20 cellular contexts compared by ENCODE assay signal in genomic region chr9:2725929-2726328, GRCh38. TPM values are rescaled to one million over a fixed set of nuclear protein-coding genes. Genes with fewer than 3 reads are reported as not detected.
DNase-seq lines count a peak whose midpoint lies in the region; ATAC-seq, FAIRE-seq and TF ChIP-seq lines count a peak whose summit lies in the region.
"Had no signal": no experiment of that assay in that cellular context is flagged by ENCODE, and none has a peak within 500 bp of the region (broad histone marks: within the 10 kb centered on the region; RNA-seq: fewer than 3 reads in every experiment).

No MANE protein-coding gene starts in this region.

- H3K9ac ChIP-seq in liver (ENCODE audit: low read depth in 1 of 2, low read length in 2 of 2) (no peak overlapping the region), HepG2 (ENCODE audit: insufficient read depth, low read depth, low read length) (no peak overlapping the region), smooth muscle cell (ENCODE audit: low read depth) (no peak overlapping the region)

- H2AFZ ChIP-seq in HepG2 (ENCODE audit: low read length) (no peak overlapping the region), smooth muscle cell (ENCODE audit: low read depth) (no peak overlapping the region)

- no peaks in the 10 kb centered on the region for H3K4me1 Mint-ChIP-seq in activated naive CD8-positive, alpha-beta T cell treated with anti-CD3 and anti-CD28 coated beads, Interleukin-2, amount 50 U/mL, for 24 hours
- H3K4me1 Mint-ChIP-seq in activated CD4-positive, alpha-beta memory T cell treated with anti-CD3 and anti-CD28 coated beads for 36 hours (ENCODE audit: low read depth), result no peaks in the 10 kb centered on the region

- H4K20me1 ChIP-seq in HepG2 (ENCODE audit: insufficient read depth, low read length) (no peaks in the 10 kb centered on the region), smooth muscle cell (ENCODE audit: low read depth) (no peaks in the 10 kb centered on the region)

- H3K27me3 Mint-ChIP-seq in activated naive CD8-positive, alpha-beta T cell treated with anti-CD3 and anti-CD28 coated beads, Interleukin-2, amount 50 U/mL, for 24 hours, result no peaks in the 10 kb centered on the region
- no peaks in the 10 kb centered on the region for H3K27me3 Mint-ChIP-seq in activated CD4-positive, alpha-beta memory T cell treated with anti-CD3 and anti-CD28 coated beads for 36 hours
- H3K27me3 Mint-ChIP-seq: CD4-positive, alpha-beta memory T cell had no signal

- H3K9me3 ChIP-seq in liver (ENCODE audit: control insufficient read depth in 4 of 4, low read length in 3 of 4) (no peaks in the 10 kb centered on the region), HepG2 (ENCODE audit: low read length) (no peaks in the 10 kb centered on the region), smooth muscle cell (replicated peaks; ENCODE audit: low read depth) (no peaks in the 10 kb centered on the region)
- H3K9me3 ChIP-seq: MG63, Peyer's patch had no signal

- H3K36me3 Mint-ChIP-seq in activated naive CD8-positive, alpha-beta T cell treated with anti-CD3 and anti-CD28 coated beads, Interleukin-2, amount 50 U/mL, for 24 hours (ENCODE audit: low read depth), result peaks cover 8% of the 10 kb centered on the region
- H3K36me3 Mint-ChIP-seq in activated CD4-positive, alpha-beta memory T cell treated with anti-CD3 and anti-CD28 coated beads for 36 hours, result no peaks in the 10 kb centered on the region

- WGBS in liver, result 86% methylated on average over 3 of the region's 3 CpGs
- 94% methylated on average over 3 of the region's 3 CpGs for WGBS in HepG2 (ENCODE audit: low lambda C conversion rate)
- WGBS in smooth muscle cell (ENCODE audit: low lambda C conversion rate), result 52% methylated on average over 3 of the region's 3 CpGs

- H3K36me3 ChIP-seq in liver (ENCODE audit: control insufficient read depth in 4 of 4, insufficient read depth in 3 of 4, low read depth in 1 of 4, low read length in 3 of 4) (no peaks in the 10 kb centered on the region), HepG2 (replicated peaks in 1 of 2; ENCODE audit: control insufficient read depth in 1 of 2, insufficient read depth in 2 of 2, low read length in 2 of 2) (no peaks in the 10 kb centered on the region), smooth muscle cell (ENCODE audit: low read depth) (no peaks in the 10 kb centered on the region)
- H3K36me3 ChIP-seq: MG63, Peyer's patch had no signal

- peaks cover 6% of the 10 kb centered on the region for H3F3A ChIP-seq in smooth muscle cell (ENCODE audit: low read depth)

- TF ChIP-seq EP300 in HepG2 (IDR thresholded peaks at IDR 0.05; ENCODE audit: low read depth in 2 of 2, low read length in 2 of 2) (no peak), HepG2 (CRISPR knock-in tag; IDR thresholded peaks at IDR 0.05; ENCODE audit: borderline replicate concordance) (no peak)

- in situ Hi-C loops in HepG2 (cut with HindIII; ENCODE audit: extremely low pct_ligation_motif_present, low pct_unique_long_range_greater_than_20kb), result no loop called here

- TF ChIP-seq POLR2A in HepG2 (IDR thresholded peaks at IDR 0.05; ENCODE audit: insufficient read depth in 1 of 2, low read depth in 2 of 2, low read length in 2 of 2), result no peak

- H3K79me2 ChIP-seq in HepG2 (ENCODE audit: insufficient read depth, low read length), result no peaks in the 10 kb centered on the region
- H3K79me2 ChIP-seq in smooth muscle cell (ENCODE audit: low read depth), result no peaks in the 10 kb centered on the region

- no peak for DNase-seq in HepG2 (ENCODE audit: low spot score)
- peak; percentile 18 for DNase-seq in left kidney (ENCODE audit: low read depth, low spot score)
- DNase-seq in smooth muscle cell (lab: John Stamatoyannopoulos, UW; ENCODE audit: unreplicated experiment), result no peak
- no peak for DNase-seq in activated naive CD8-positive, alpha-beta T cell treated with anti-CD3 and anti-CD28 coated beads, Interleukin-2, amount 50 U/mL, for 24 hours
- no peak for DNase-seq in activated CD4-positive, alpha-beta memory T cell treated with anti-CD3 and anti-CD28 coated beads for 36 hours
- no peak for DNase-seq in NCI-H187 (lab: John Stamatoyannopoulos, UW)
- DNase-seq: 8988T; Calu3; CD4-positive, alpha-beta memory T cell; GOT3; MG63; NCI-H1092; NCI-H146; NCI-H524; Peyer's patch; Right ventricle myocardium superior had no signal

- ATAC-seq in HepG2 (no peak), GM19328 (IDR thresholded peaks at IDR 0.05; ENCODE audit: unreplicated experiment) (no peak)
- ATAC-seq in activated naive CD8-positive, alpha-beta T cell treated with anti-CD3 and anti-CD28 coated beads, Interleukin-2, amount 50 U/mL, for 24 hours, result no peak

- H3K4me3 Mint-ChIP-seq in activated naive CD8-positive, alpha-beta T cell treated with anti-CD3 and anti-CD28 coated beads, Interleukin-2, amount 50 U/mL, for 24 hours, result no peak overlapping the region
- no peak overlapping the region for H3K4me3 Mint-ChIP-seq in activated CD4-positive, alpha-beta memory T cell treated with anti-CD3 and anti-CD28 coated beads for 36 hours
- H3K4me3 Mint-ChIP-seq: CD4-positive, alpha-beta memory T cell had no signal

- H3K4me2 ChIP-seq in HepG2 (ENCODE audit: low read depth, low read length) (no peak overlapping the region), smooth muscle cell (no peak overlapping the region)

- peaks cover 0 to 7% (median 2%) of the 10 kb centered on the region in 4 donors for H3K4me1 ChIP-seq in liver (ENCODE audit: control insufficient read depth in 4 of 4, insufficient read depth in 4 of 4, low read length in 3 of 4)
- peaks cover 16% of the 10 kb centered on the region for H3K4me1 ChIP-seq in HepG2 (ENCODE audit: insufficient read depth, low read length)
- H3K4me1 ChIP-seq in smooth muscle cell (ENCODE audit: low read depth), result peaks cover 2% of the 10 kb centered on the region
- H3K4me1 ChIP-seq: Peyer's patch had no signal

- no peak overlapping the region for H3K27ac Mint-ChIP-seq in activated naive CD8-positive, alpha-beta T cell treated with anti-CD3 and anti-CD28 coated beads, Interleukin-2, amount 50 U/mL, for 24 hours
- H3K27ac Mint-ChIP-seq in activated CD4-positive, alpha-beta memory T cell treated with anti-CD3 and anti-CD28 coated beads for 36 hours, result no peak overlapping the region
- H3K27ac Mint-ChIP-seq: CD4-positive, alpha-beta memory T cell had no signal

- H3K27ac ChIP-seq in liver (ENCODE audit: low read depth in 1 of 2, low read length in 2 of 2), result no peak overlapping the region
- no peak overlapping the region for H3K27ac ChIP-seq in HepG2 (ENCODE audit: extremely low read length, insufficient read depth, low read length)
- peak overlapping the region; percentile 4 for H3K27ac ChIP-seq in smooth muscle cell (ENCODE audit: low read depth)
- H3K27ac ChIP-seq: Peyer's patch, SK-N-MC had no signal

- H3K27me3 ChIP-seq in liver (ENCODE audit: control insufficient read depth in 4 of 4, insufficient read depth in 4 of 4, low read length in 3 of 4) (no peaks in the 10 kb centered on the region), HepG2 (ENCODE audit: control insufficient read depth in 1 of 2, insufficient read depth in 2 of 2, low read length in 2 of 2) (no peaks in the 10 kb centered on the region), smooth muscle cell (ENCODE audit: low read depth) (no peaks in the 10 kb centered on the region)
- H3K27me3 ChIP-seq: MG63, Peyer's patch had no signal

- BruUV-seq in HepG2 (replicated peaks; lab: Mats Ljungman, UMichigan), result no TSS peak

- H3K9me3 Mint-ChIP-seq in activated naive CD8-positive, alpha-beta T cell treated with anti-CD3 and anti-CD28 coated beads, Interleukin-2, amount 50 U/mL, for 24 hours, result peaks cover 8% of the 10 kb centered on the region
- no peaks in the 10 kb centered on the region for H3K9me3 Mint-ChIP-seq in activated CD4-positive, alpha-beta memory T cell treated with anti-CD3 and anti-CD28 coated beads for 36 hours
- H3K9me3 Mint-ChIP-seq: CD4-positive, alpha-beta memory T cell had no signal

- TF ChIP-seq RAD21 in liver (IDR thresholded peaks at IDR 0.05) (no peak), HepG2 (CRISPR knock-in tag; IDR thresholded peaks at IDR 0.05) (no peak)

- H3K4me3 ChIP-seq in liver (ENCODE audit: low read depth in 1 of 3, low read length in 3 of 3), result no peak overlapping the region
- no peak overlapping the region for H3K4me3 ChIP-seq in HepG2 (replicated peaks in 1 of 3; ENCODE audit: insufficient read depth in 1 of 3, low read depth in 2 of 3, low read length in 3 of 3)
- no peak overlapping the region for H3K4me3 ChIP-seq in smooth muscle cell
- H3K4me3 ChIP-seq: MG63, Peyer's patch, SK-N-MC had no signal

- POLR2A ChIA-PET in HepG2 (lab: Yijun Ruan, JAX), result no interaction called here
- POLR2A ChIA-PET in activated CD4-positive, alpha-beta memory T cell treated with anti-CD3 and anti-CD28 coated beads for 36 hours (lab: Charles Lee), result no interaction called here

- intact Hi-C loops in HepG2 (cut with micrococcal nuclease; ENCODE audit: unreplicated experiment), result loop anchor here (5.0 to 10.0 kb wide), 2 partner anchors 104 to 591 kb away; partner anchors contain the start of gene VLDLR
- intact Hi-C loops in activated CD4-positive, alpha-beta memory T cell treated with anti-CD3 and anti-CD28 coated beads for 36 hours (cut with micrococcal nuclease), result loop anchor here (10.0 kb wide), 1 partner anchor 101 kb away; the partner anchor contains the start of gene VLDLR

- TF ChIP-seq CTCF in liver (IDR thresholded peaks at IDR 0.05; ENCODE audit: low read depth, low read length, missing input control) (no peak), HepG2 (CRISPR knock-in tag; IDR thresholded peaks at IDR 0.05) (no peak), smooth muscle cell (IDR thresholded peaks at IDR 0.05; ENCODE audit: borderline replicate concordance, insufficient read depth, poor library complexity, severe bottlenecking) (no peak)

- no peak for FAIRE-seq in HepG2 (lab: Jason Lieb, UNC)

- CTCF ChIA-PET in HepG2 (lab: Yijun Ruan, JAX; ENCODE audit: low intra/inter-chr PET ratio, low total read pairs), result no interaction called here
- CTCF ChIA-PET in activated CD4-positive, alpha-beta memory T cell treated with anti-CD3 and anti-CD28 coated beads for 36 hours (lab: Charles Lee), result no interaction called here

RNA-seq across cellular contexts. Expression of gene KCNV2, which starts 8.6 kb away (rescaled TPM):
- total RNA-seq in liver, result not detected
- polyA plus RNA-seq in liver, result under 1 TPM in 1 of 2 donors, not detected in 1; 0.10 TPM
- total RNA-seq in HepG2 (2016; rRNA removed; fragmentation: Illumina TruSeq; extraction: Trizol), result not detected in 2 replicates
- total RNA-seq in HepG2 (2016; cell fraction: cytosol; rRNA removed; fragmentation: Illumina TruSeq; extraction: Trizol; ENCODE audit: low read depth), result not detected in 2 replicates
- total RNA-seq in HepG2 (2016; cell fraction: insoluble cytoplasmic fraction; rRNA removed; fragmentation: Illumina TruSeq; extraction: Trizol), result not detected in 2 replicates
- total RNA-seq in HepG2 (2016; cell fraction: membrane; rRNA removed; fragmentation: Illumina TruSeq; extraction: Trizol), result not detected in 2 replicates
- not detected in 2 replicates for total RNA-seq in HepG2 (2016; cell fraction: nucleus; rRNA removed; fragmentation: Illumina TruSeq; extraction: Trizol)
- not detected in 2 replicates for polyA plus RNA-seq in HepG2 (2011; rRNA removed)
- not detected in 2 replicates for polyA plus RNA-seq in HepG2 (2011; cell fraction: cytosol; rRNA removed)
- not detected in 2 replicates for polyA plus RNA-seq in HepG2 (2011; cell fraction: nucleus; rRNA removed)
- polyA plus RNA-seq in HepG2 (2012), result 0.09 TPM in 1 of 2 replicates, not detected in the other
- not detected in 2 replicates for polyA plus RNA-seq in HepG2 (2016; cell fraction: cytosol; fragmentation: Illumina TruSeq; extraction: Trizol; ENCODE audit: low read depth)
- polyA plus RNA-seq in HepG2 (2016; cell fraction: insoluble cytoplasmic fraction; fragmentation: Illumina TruSeq; extraction: Trizol; ENCODE audit: low read depth), result not detected in 2 replicates
- polyA plus RNA-seq in HepG2 (2016; cell fraction: membrane; fragmentation: Illumina TruSeq; extraction: Trizol; ENCODE audit: low read depth), result not detected in 2 replicates
- polyA plus RNA-seq in HepG2 (2016; cell fraction: nucleus; fragmentation: Illumina TruSeq; extraction: Trizol; ENCODE audit: insufficient read depth, low read depth), result not detected in 2 replicates
- not detected in 2 replicates for polyA minus RNA-seq in HepG2 (2011; rRNA and poly(A)+ RNA removed; ENCODE audit: low replicate concordance)
- not detected in 2 replicates for polyA minus RNA-seq in HepG2 (2011; cell fraction: cytosol; rRNA and poly(A)+ RNA removed)
- not detected in 2 replicates for polyA minus RNA-seq in HepG2 (2011; cell fraction: nucleus; rRNA and poly(A)+ RNA removed)
- total RNA-seq in smooth muscle cell, result not detected in 2 replicates
- polyA plus RNA-seq in smooth muscle cell, result not detected in 2 replicates
- not detected for total RNA-seq in activated CD4-positive, alpha-beta memory T cell treated with anti-CD3 and anti-CD28 coated beads for 36 hours
- total RNA-seq: Calu3; CD4-positive, alpha-beta memory T cell; Peyer's patch; Right ventricle myocardium superior had no signal
- polyA plus RNA-seq: BJ; CD4-positive, alpha-beta memory T cell had no signal
